ENCODE assay signal across 13 cellular contexts in the genomic region with DNA sequence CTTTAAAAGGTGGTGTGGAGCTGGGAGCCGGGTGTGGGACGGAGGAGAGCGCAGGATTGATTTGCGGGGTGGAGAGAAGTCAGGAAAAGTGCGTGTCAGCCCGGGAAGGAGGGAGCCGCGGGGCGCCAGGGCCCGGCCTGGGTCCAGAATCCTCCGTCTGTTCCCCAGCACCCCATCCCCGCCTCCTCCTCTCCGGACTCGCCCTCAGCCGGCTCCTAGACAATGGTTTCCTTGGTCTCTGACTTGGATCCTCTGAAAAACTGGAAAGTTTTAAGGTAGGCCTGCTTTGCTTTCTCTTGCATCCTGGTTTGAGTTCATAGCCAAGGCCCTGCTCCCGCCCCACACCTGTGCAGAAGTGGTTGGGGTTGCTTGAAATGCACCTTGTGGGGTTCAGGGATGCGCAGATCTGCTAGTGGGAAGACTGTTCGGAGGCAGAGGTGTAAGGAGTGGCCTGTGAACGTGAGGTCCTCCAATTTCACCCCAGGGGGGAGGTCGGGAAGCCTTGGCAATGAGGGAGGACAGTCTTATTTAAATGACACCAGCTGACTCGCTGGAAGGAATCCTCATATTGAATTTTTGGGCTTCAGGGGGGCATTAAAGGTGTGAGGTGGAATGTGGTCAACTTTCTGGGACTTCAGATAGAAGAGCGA.
A peak's percentile ranks its signal among the peaks of the same experiment; 100 is the strongest.
DNase-seq lines count a peak whose midpoint lies in the region; ATAC-seq and TF ChIP-seq lines count a peak whose summit lies in the region.
"Had no signal": no experiment of that assay in that cellular context is flagged by ENCODE, and none has a peak within 500 bp of the region (broad histone marks: within the 10 kb centered on the region; RNA-seq: fewer than 3 reads in every experiment).

No MANE protein-coding gene starts in this region.

- WGBS in HUES64, result 33% methylated on average over 21 of the region's 22 CpGs

- no peak for DNase-seq in epithelial cell of prostate (ENCODE audit: low read depth, low spot score)
- no peak for DNase-seq in lower lobe of right lung
- DNase-seq in NCI-H1694 (lab: John Stamatoyannopoulos, UW), result no peak
- no peak for DNase-seq in SKM-1 (lab: John Stamatoyannopoulos, UW; ENCODE audit: unreplicated experiment)
- no peak for DNase-seq in AG08396 (ENCODE audit: low spot score)
- no peak for DNase-seq in stimulated activated naive CD4-positive, alpha-beta T cell treated with Interleukin-2 at 50 U/mL for 16 hours (lab: John Stamatoyannopoulos, UW)
- DNase-seq: CD4-positive, alpha-beta memory T cell; cortex of kidney; MM.1S; NK-92 treated with Interleukin-12 subunit alpha and Interleukin-12 subunit beta, amount 100 ng/mL, for 24 hours; spleen had no signal

- TF ChIP-seq CTCF in lower lobe of right lung (IDR thresholded peaks at IDR 0.05), result no peak

- H3K9me3 ChIP-seq in HUES64 (ENCODE audit: insufficient read depth, low read depth, low read length) (no peaks in the 10 kb centered on the region), lower lobe of right lung (no peaks in the 10 kb centered on the region), subcutaneous abdominal adipose tissue (ENCODE audit: control insufficient read depth in 5 of 5, low read length in 5 of 5) (no peaks in the 10 kb centered on the region)

- peaks cover 42% of the 10 kb centered on the region for H3K4me1 ChIP-seq in HUES64 (ENCODE audit: insufficient read depth, low read length)
- peaks cover 33% of the 10 kb centered on the region for H3K4me1 ChIP-seq in lower lobe of right lung
- H3K4me1 ChIP-seq in subcutaneous abdominal adipose tissue (ENCODE audit: control insufficient read depth in 5 of 5, insufficient read depth in 5 of 5, low read length in 5 of 5), result peaks cover 2 to 74% (median 52%) of the 10 kb centered on the region in 5 donors

- H3K9ac ChIP-seq in HUES64 (ENCODE audit: low read depth, low read length) (peak overlapping the region; percentile 50), subcutaneous abdominal adipose tissue (ENCODE audit: low read length in 5 of 5) (peak overlapping the region; percentile 33 to 77 (median 62))

- peak overlapping the region; percentile 17 for H3K4me3 ChIP-seq in HUES64 (ENCODE audit: low read length)
- H3K4me3 ChIP-seq in lower lobe of right lung, result peak overlapping the region; percentile 45
- H3K4me3 ChIP-seq in subcutaneous abdominal adipose tissue (ENCODE audit: low read depth in 1 of 5, low read length in 5 of 5), result peak overlapping the region; percentile 42 to 68 (median 57)
- H3K4me3 ChIP-seq: spleen had no signal

- peak; percentile 7 to 14 for ATAC-seq in lower lobe of right lung

- H3K27ac ChIP-seq in HUES64 (ENCODE audit: low read depth, low read length), result peak overlapping the region; percentile 68
- H3K27ac ChIP-seq in epithelial cell of prostate, result peak overlapping the region; percentile 90
- peak overlapping the region; percentile 90 for H3K27ac ChIP-seq in lower lobe of right lung
- peak overlapping the region; percentile 68 for H3K27ac ChIP-seq in subcutaneous abdominal adipose tissue (ENCODE audit: low read depth, low read length)
- H3K27ac ChIP-seq: spleen had no signal

- H3K36me3 ChIP-seq in HUES64 (ENCODE audit: insufficient read depth, low read length) (no peaks in the 10 kb centered on the region), lower lobe of right lung (no peaks in the 10 kb centered on the region), subcutaneous abdominal adipose tissue (ENCODE audit: control insufficient read depth in 5 of 5, insufficient read depth in 5 of 5, low read length in 5 of 5) (no peaks in the 10 kb centered on the region)
- H3K36me3 ChIP-seq: spleen had no signal

- H3K27me3 ChIP-seq in HUES64 (ENCODE audit: insufficient read depth, low read length), result no peaks in the 10 kb centered on the region
- H3K27me3 ChIP-seq in lower lobe of right lung (ENCODE audit: low read depth), result no peaks in the 10 kb centered on the region
- no peaks in the 10 kb centered on the region for H3K27me3 ChIP-seq in subcutaneous abdominal adipose tissue (ENCODE audit: control insufficient read depth in 5 of 5, insufficient read depth in 4 of 5, low read length in 5 of 5)

- intact Hi-C loops in lower lobe of right lung (cut with DNase I), result no loop called here
